Comparison of ENCODE assay signal across 1 cellular context in the genomic region with DNA sequence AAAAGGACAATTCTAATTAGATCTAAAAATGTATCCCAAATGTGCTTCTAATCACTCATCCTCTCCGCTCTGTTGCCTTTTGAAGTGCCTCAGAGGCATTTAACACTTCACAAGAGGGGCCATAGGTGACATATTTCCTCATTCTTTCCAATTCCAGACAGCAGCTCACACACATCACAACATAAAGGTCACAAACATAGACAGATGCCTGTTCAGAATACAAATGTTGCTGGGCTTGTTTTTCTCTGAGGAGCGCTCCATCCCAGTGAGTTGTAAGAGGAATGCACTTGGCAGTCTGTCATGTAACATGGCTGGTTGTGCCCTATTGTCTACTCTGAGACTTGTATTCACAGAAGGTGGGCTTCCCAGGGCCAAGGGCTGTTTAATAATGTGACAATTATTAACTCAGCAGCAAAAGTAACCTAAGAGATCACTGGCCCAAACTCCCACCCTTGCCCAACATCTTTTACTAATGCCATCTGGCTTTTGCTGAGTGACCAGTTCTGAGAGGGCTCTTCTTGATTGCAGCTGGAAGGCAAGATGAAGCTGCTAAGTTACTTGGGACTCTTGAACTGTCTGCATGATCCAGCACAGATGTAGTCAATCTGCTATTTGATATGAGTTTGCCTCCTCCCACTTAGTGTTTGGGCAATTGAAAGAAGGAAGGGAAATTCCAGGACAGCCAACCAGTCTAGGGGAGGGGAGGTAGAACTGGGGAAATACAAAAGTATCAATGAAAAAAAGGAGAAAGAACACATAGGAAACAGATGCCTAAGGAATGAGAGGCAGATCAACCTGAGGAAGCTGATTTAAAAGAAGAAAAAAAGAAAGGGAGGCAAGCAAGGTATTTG.
TF ChIP-seq lines count a peak whose summit lies in the region.

No MANE protein-coding gene starts in this region.

TF ChIP-seq in HEK293, 187 proteins besides CTCF, POLR2A, EP300 and RAD21 (continued from another document):
- TF ChIP-seq, protein P1, sequence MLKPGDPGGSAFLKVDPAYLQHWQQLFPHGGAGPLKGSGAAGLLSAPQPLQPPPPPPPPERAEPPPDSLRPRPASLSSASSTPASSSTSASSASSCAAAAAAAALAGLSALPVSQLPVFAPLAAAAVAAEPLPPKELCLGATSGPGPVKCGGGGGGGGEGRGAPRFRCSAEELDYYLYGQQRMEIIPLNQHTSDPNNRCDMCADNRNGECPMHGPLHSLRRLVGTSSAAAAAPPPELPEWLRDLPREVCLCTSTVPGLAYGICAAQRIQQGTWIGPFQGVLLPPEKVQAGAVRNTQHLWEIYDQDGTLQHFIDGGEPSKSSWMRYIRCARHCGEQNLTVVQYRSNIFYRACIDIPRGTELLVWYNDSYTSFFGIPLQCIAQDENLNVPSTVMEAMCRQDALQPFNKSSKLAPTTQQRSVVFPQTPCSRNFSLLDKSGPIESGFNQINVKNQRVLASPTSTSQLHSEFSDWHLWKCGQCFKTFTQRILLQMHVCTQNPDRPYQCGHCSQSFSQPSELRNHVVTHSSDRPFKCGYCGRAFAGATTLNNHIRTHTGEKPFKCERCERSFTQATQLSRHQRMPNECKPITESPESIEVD (tag by site-specific recombination; IDR thresholded peaks at IDR 0.05): 0 out of 2 replicates have a peak, but pooled peaks have one; percentile 45
- TF ChIP-seq ZNF600 (tag by site-specific recombination; IDR thresholded peaks at IDR 0.05): 0 out of 2 replicates have a peak, but pooled peaks have one; percentile 35
